ENCODE assay signal across 11 cellular contexts in genomic region chr6:152595507-152595906, GRCh38. TPM values are rescaled to one million over a fixed set of nuclear protein-coding genes. Genes with fewer than 3 reads are reported as not detected.
DNase-seq lines count a peak whose midpoint lies in the region; ATAC-seq and TF ChIP-seq lines count a peak whose summit lies in the region.
"Had no signal": no experiment of that assay in that cellular context is flagged by ENCODE, and none has a peak within 500 bp of the region (broad histone marks: within the 10 kb centered on the region; RNA-seq: fewer than 3 reads in every experiment).

No MANE protein-coding gene starts in this region.

- CTCF ChIA-PET in GM10248 (lab: Yijun Ruan, JAX) = interaction anchor here (1.6 to 2.2 kb wide), 2 partner anchors 10 to 25 kb away, joined by 4 to 6 read pairs; no protein-coding TSS in a partner anchor

- H3K4me1 ChIP-seq in left ventricle myocardium inferior = peaks cover 33% of the 10 kb centered on the region
- H3K4me1 ChIP-seq in tibial artery = peaks cover 0 to 3% (median 0%) of the 10 kb centered on the region in 4 donors

- no peaks in the 10 kb centered on the region for H3K36me3 Mint-ChIP-seq in glutamatergic neuron (ENCODE audit: unreplicated experiment)
- H3K36me3 Mint-ChIP-seq: CD4-positive, alpha-beta memory T cell had no signal

- H3K36me3 ChIP-seq in left ventricle myocardium inferior = no peaks in the 10 kb centered on the region
- no peaks in the 10 kb centered on the region for H3K36me3 ChIP-seq in tibial artery

- H3K9me3 ChIP-seq in left ventricle myocardium inferior (replicated peaks) = peaks cover 8% of the 10 kb centered on the region
- no peaks in the 10 kb centered on the region for H3K9me3 ChIP-seq in tibial artery

- intact Hi-C loops in left ventricle myocardium inferior (cut with micrococcal nuclease) (no loop called here), cardiac septum (cut with DNase I) (no loop called here), tibial artery (cut with DNase I; ENCODE audit: low total_unique reads) (no loop called here)

- peaks cover 2% of the 10 kb centered on the region for H3K27me3 Mint-ChIP-seq in glutamatergic neuron (ENCODE audit: unreplicated experiment)

- no peak overlapping the region for H3K4me3 ChIP-seq in left ventricle myocardium inferior
- H3K4me3 ChIP-seq in tibial artery = no peak overlapping the region

- no peaks in the 10 kb centered on the region for H3K4me1 Mint-ChIP-seq in glutamatergic neuron (ENCODE audit: low read depth, unreplicated experiment)
- H3K4me1 Mint-ChIP-seq: CD4-positive, alpha-beta memory T cell had no signal

- TF ChIP-seq CTCF in left ventricle myocardium inferior (IDR thresholded peaks at IDR 0.05; ENCODE audit: borderline replicate concordance) (peak; percentile 46), glutamatergic neuron (IDR thresholded peaks at IDR 0.05; ENCODE audit: partially characterized antibody, unreplicated experiment) (peak; percentile 60), GM10248 (IDR thresholded peaks at IDR 0.05; ENCODE audit: control extremely low read depth, extremely low read depth, low read depth, missing control alignments) (no peak), tibial artery (IDR thresholded peaks at IDR 0.05) (peak in 1 of 2 experiments; percentile 21)

- DNase-seq in left ventricle myocardium inferior = no peak
- no peak for DNase-seq in cardiac septum (ENCODE audit: low spot score)
- DNase-seq in glutamatergic neuron = no peak
- no peak for DNase-seq in NOMO-1 (lab: John Stamatoyannopoulos, UW; ENCODE audit: unreplicated experiment in 2 of 2)
- no peak for DNase-seq in GM10248 (ENCODE audit: extremely low spot score)
- DNase-seq in tibial artery = no peak
- no peak for DNase-seq in NCI-H748 treated with DMSO at 0.1 percent for 48 hours (lab: John Stamatoyannopoulos, UW)
- DNase-seq: amygdala; CD4-positive, alpha-beta memory T cell; NCI-H1092 had no signal

- POLR2A ChIA-PET in GM10248 (lab: Yijun Ruan, JAX) = no interaction called here

- peak; percentile 86 for ATAC-seq in SK-N-SH treated with all-trans-retinoic acid at 6 μM for 48 hours

- H3K27me3 ChIP-seq in left ventricle myocardium inferior (ENCODE audit: low read depth) = no peaks in the 10 kb centered on the region
- H3K27me3 ChIP-seq in tibial artery = no peaks in the 10 kb centered on the region

- H3K27ac Mint-ChIP-seq in glutamatergic neuron (ENCODE audit: unreplicated experiment) = no peak overlapping the region
- H3K27ac Mint-ChIP-seq: CD4-positive, alpha-beta memory T cell had no signal

- H3K9me3 Mint-ChIP-seq in glutamatergic neuron (ENCODE audit: unreplicated experiment) = no peaks in the 10 kb centered on the region

- H3K4me3 Mint-ChIP-seq in glutamatergic neuron (ENCODE audit: unreplicated experiment) = no peak overlapping the region

- H3K27ac ChIP-seq in left ventricle myocardium inferior (replicated peaks) = no peak overlapping the region
- H3K27ac ChIP-seq in tibial artery = no peak overlapping the region

TF ChIP-seq in SK-N-SH treated with all-trans-retinoic acid at 6 μM for 48 hours, 23 proteins besides CTCF, POLR2A, EP300 and RAD21:
- no peak for TF ChIP-seq ZNF8 (CRISPR knock-in tag; IDR thresholded peaks at IDR 0.05)
- no peak for TF ChIP-seq ISL1 (CRISPR knock-in tag; IDR thresholded peaks at IDR 0.05)
- no peak for TF ChIP-seq OSR1 (CRISPR knock-in tag; IDR thresholded peaks at IDR 0.05)
- no peak for TF ChIP-seq RARB (CRISPR knock-in tag; IDR thresholded peaks at IDR 0.05)
- TF ChIP-seq SNAI2 (CRISPR knock-in tag; IDR thresholded peaks at IDR 0.05) = no peak
- TF ChIP-seq, protein P1, sequence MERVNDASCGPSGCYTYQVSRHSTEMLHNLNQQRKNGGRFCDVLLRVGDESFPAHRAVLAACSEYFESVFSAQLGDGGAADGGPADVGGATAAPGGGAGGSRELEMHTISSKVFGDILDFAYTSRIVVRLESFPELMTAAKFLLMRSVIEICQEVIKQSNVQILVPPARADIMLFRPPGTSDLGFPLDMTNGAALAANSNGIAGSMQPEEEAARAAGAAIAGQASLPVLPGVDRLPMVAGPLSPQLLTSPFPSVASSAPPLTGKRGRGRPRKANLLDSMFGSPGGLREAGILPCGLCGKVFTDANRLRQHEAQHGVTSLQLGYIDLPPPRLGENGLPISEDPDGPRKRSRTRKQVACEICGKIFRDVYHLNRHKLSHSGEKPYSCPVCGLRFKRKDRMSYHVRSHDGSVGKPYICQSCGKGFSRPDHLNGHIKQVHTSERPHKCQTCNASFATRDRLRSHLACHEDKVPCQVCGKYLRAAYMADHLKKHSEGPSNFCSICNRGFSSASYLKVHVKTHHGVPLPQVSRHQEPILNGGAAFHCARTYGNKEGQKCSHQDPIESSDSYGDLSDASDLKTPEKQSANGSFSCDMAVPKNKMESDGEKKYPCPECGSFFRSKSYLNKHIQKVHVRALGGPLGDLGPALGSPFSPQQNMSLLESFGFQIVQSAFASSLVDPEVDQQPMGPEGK (CRISPR knock-in tag; IDR thresholded peaks at IDR 0.05; ENCODE audit: borderline replicate concordance) = no peak
- no peak for TF ChIP-seq TCF4 (CRISPR knock-in tag; IDR thresholded peaks at IDR 0.05; ENCODE audit: borderline replicate concordance)
- no peak for TF ChIP-seq ARNTL (CRISPR knock-in tag; IDR thresholded peaks at IDR 0.05; ENCODE audit: borderline replicate concordance, low read depth)
- TF ChIP-seq, protein P2, sequence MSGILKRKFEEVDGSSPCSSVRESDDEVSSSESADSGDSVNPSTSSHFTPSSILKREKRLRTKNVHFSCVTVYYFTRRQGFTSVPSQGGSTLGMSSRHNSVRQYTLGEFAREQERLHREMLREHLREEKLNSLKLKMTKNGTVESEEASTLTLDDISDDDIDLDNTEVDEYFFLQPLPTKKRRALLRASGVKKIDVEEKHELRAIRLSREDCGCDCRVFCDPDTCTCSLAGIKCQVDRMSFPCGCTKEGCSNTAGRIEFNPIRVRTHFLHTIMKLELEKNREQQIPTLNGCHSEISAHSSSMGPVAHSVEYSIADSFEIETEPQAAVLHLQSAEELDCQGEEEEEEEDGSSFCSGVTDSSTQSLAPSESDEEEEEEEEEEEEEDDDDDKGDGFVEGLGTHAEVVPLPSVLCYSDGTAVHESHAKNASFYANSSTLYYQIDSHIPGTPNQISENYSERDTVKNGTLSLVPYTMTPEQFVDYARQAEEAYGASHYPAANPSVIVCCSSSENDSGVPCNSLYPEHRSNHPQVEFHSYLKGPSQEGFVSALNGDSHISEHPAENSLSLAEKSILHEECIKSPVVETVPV (CRISPR knock-in tag; IDR thresholded peaks at IDR 0.05) = no peak
- no peak for TF ChIP-seq ESRRG (CRISPR knock-in tag; IDR thresholded peaks at IDR 0.05)
- TF ChIP-seq ZNF70 (CRISPR knock-in tag; IDR thresholded peaks at IDR 0.05) = no peak
- TF ChIP-seq TOX (CRISPR knock-in tag; IDR thresholded peaks at IDR 0.05; ENCODE audit: borderline replicate concordance) = no peak
- no peak for TF ChIP-seq GLIS3 (CRISPR knock-in tag; IDR thresholded peaks at IDR 0.05)

RNA-seq across cellular contexts. Expression of gene SYNE1, which starts 41.7 kb away (rescaled TPM):
- total RNA-seq in left ventricle myocardium inferior (105 TPM), cardiac septum (103 TPM), glutamatergic neuron (ENCODE audit: unreplicated experiment) (23.4 TPM)
